In the genomic region with DNA sequence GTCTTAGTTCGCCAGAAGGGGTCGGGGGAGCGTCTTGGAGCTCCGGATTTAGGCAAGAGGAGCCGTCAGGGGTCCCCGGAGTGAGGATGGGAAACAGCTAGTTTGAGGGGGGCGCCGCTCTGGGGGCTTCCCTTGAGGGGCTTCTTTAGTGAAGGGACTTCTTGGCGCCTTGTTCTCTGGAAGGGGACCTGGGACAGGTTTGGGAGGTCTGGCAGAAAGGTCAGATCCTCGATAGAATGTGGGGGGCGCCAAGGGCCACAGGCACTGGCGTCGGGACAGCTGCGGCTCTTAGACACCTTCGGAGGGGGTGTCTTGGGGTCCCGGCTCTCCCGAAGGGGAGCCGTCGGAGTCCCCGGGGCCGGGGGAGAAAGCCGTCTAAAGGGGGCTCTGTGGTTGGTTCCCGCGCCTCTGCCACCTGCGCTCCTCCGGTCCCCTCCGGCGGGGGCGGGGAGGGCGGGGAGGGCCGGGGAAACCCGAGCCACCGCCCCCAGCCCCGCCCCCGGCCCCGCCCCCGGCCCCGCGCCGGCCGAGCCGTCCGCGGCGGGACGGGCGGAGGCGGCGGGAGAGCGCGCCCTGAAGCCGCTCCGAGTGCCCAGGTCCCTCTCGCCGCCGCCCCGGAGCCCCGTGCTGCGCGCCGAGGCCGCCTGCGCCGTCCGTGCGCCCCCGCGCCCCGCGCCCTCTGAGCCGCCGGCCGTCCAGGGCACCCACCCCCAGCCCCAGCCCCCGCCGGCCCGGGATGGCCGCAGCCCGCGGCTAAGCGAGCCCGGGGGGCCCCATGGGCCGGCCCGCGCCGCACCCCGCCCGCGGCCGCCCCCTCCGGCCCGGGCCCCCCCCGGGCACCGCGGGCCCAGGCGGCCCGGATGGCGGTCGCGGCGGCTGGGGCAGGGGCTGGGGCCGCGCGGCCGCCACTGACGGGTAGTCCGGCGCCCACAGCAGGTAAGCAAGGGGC, we compare ENCODE assay signal across 8 cellular contexts. TPM values are rescaled to one million over a fixed set of nuclear protein-coding genes. Genes with fewer than 3 reads are reported as not detected.
DNase-seq lines count a peak whose midpoint lies in the region; ATAC-seq, FAIRE-seq and TF ChIP-seq lines count a peak whose summit lies in the region.

A gene with protein sequence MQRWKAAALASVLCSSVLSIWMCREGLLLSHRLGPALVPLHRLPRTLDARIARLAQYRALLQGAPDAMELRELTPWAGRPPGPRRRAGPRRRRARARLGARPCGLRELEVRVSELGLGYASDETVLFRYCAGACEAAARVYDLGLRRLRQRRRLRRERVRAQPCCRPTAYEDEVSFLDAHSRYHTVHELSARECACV (plus strand): TSS at position 552 of the 949 bp plus-strand sequence. CDS start 19,099 bp downstream, outside the sequence.

- no peak within 1 kb of the TSS for H4K91ac ChIP-seq in H9 (ENCODE audit: insufficient read length, low read depth, low read length)

- no peak within 1 kb of the TSS for H3K4ac ChIP-seq in H9 (ENCODE audit: low read depth, low read length)

- H3K4me3 ChIP-seq in adipocyte (ENCODE audit: low read length) = peak within 1 kb of the TSS; percentile 69
- H3K4me3 ChIP-seq in keratinocyte (ENCODE audit: control insufficient read depth in 2 of 3, extremely low read depth in 1 of 3, insufficient read depth in 2 of 3, low read depth in 1 of 3, low read length in 3 of 3) = peak within 1 kb of the TSS in 1 of 3 experiments; percentile 48

- no peak within 1 kb of the TSS for H3K27ac ChIP-seq in H9 (ENCODE audit: insufficient read length, low read depth, low read length)
- H3K27ac ChIP-seq in keratinocyte (ENCODE audit: control insufficient read depth, insufficient read depth, low read length) = no peak within 1 kb of the TSS

- no peaks in the 10 kb centered on the region for H3K79me2 ChIP-seq in H9 (ENCODE audit: insufficient read depth, low read length)
- no peaks in the 10 kb centered on the region for H3K79me2 ChIP-seq in keratinocyte (ENCODE audit: control insufficient read depth, insufficient read depth, low read length)

- H2BK12ac ChIP-seq in H9 (ENCODE audit: insufficient read length, low read depth, low read length) = no peak within 1 kb of the TSS

- H2BK5ac ChIP-seq in H9 (ENCODE audit: insufficient read length, low read length) = no peak within 1 kb of the TSS

- H4K5ac ChIP-seq in H9 (ENCODE audit: insufficient read length, low read depth, low read length) = no peak within 1 kb of the TSS

- peaks cover 6% of the 10 kb centered on the region for H3K23me2 ChIP-seq in H9 (ENCODE audit: insufficient read length, low read depth, low read length, poor library complexity, severe bottlenecking)

- peaks cover 0 to 4% (median 0%) of the 10 kb centered on the region in 3 experiments; a peak in 2 of 7 replicates for H3K36me3 Mint-ChIP-seq in H9 (ENCODE audit: insufficient read depth in 1 of 3, low read depth in 3 of 3)

- H2BK15ac ChIP-seq in H9 (ENCODE audit: low read depth, low read length) = no peak within 1 kb of the TSS

- H3K9me3 Mint-ChIP-seq in H9 = peaks cover 0 to 4% of the 10 kb centered on the region in 2 experiments; a peak in 3 of 5 replicates

- H3K4me1 Mint-ChIP-seq in H9 = peaks cover 16 to 30% of the 10 kb centered on the region in 2 experiments

- no peak within 1 kb of the TSS for H4K8ac ChIP-seq in H9 (replicated peaks; ENCODE audit: insufficient read length, low read depth, low read length)

- no peak within 1 kb of the TSS for H3T11ph ChIP-seq in H9 (ENCODE audit: low read length)

- no peak within 1 kb of the TSS for H3K18ac ChIP-seq in H9 (ENCODE audit: insufficient read length, low read depth, low read length)

- H3K14ac ChIP-seq in H9 (ENCODE audit: insufficient read depth, low read length) = no peak within 1 kb of the TSS

- no peak within 1 kb of the TSS for H2BK120ac ChIP-seq in H9 (ENCODE audit: low read depth, low read length, poor library complexity, severe bottlenecking)

- no peak within 1 kb of the TSS for H2BK20ac ChIP-seq in H9 (ENCODE audit: low read depth, low read length, poor library complexity, severe bottlenecking)

- FAIRE-seq in keratinocyte (lab: Jason Lieb, UNC) = no peak

- H3K27ac Mint-ChIP-seq in H9 = peak within 1 kb of the TSS in 1 of 3 experiments; percentile 89; a peak in 2 of 7 replicates

- H3K36me3 ChIP-seq in adipocyte (ENCODE audit: control insufficient read depth, insufficient read depth, low read length, severe bottlenecking) (no peaks in the 10 kb centered on the region), keratinocyte (ENCODE audit: control insufficient read depth in 2 of 2, extremely low read depth in 1 of 2, insufficient read depth in 2 of 2, low read length in 2 of 2) (no peaks in the 10 kb centered on the region)

- dilution Hi-C loops in keratinocyte (cut with MboI; ENCODE audit: extremely low pct_ligation_motif_present, low sequenced_read_pairs) = no loop called here

- H3K79me1 ChIP-seq in H9 (ENCODE audit: insufficient read depth, low read depth, low read length, poor library complexity, severe bottlenecking) = no peaks in the 10 kb centered on the region

- DNase-seq in H9 = peak; percentile 67
- DNase-seq in RPMI8226 = peak; percentile 70
- peak; percentile 8 for DNase-seq in adipocyte (ENCODE audit: low read depth)
- DNase-seq in keratinocyte (ENCODE audit: low read depth, low spot score) = no peak
- peak; percentile 58 for DNase-seq in stimulated activated naive CD8-positive, alpha-beta T cell treated with anti-CD3 and anti-CD28 coated beads, Interleukin-15, Interleukin-2, amounts not matched to agents 100 U/mL and 50 U/mL, for 24 hours
- DNase-seq in GF-D8 (lab: John Stamatoyannopoulos, UW) = no peak
- no peak for DNase-seq in dedifferentiated amniotic fluid mesenchymal stem cell (ENCODE audit: extremely low spot score)

- TF ChIP-seq CTCF in H9 (conservative IDR thresholded peaks at IDR 0.05) = no peak
- TF ChIP-seq CTCF in keratinocyte (optimal IDR thresholded peaks at IDR 0.05 in 1 of 3, IDR thresholded peaks at IDR 0.05 in 1 of 3, conservative IDR thresholded peaks at IDR 0.05 in 1 of 3; ENCODE audit: extremely low read depth in 1 of 3, insufficient read depth in 2 of 3, low read length in 3 of 3) = no peak

- no peak within 1 kb of the TSS for H2AFZ ChIP-seq in H9 (ENCODE audit: low read length)
- no peak within 1 kb of the TSS for H2AFZ ChIP-seq in keratinocyte (ENCODE audit: control insufficient read depth, low read length)

- no peak within 1 kb of the TSS for H2AK5ac ChIP-seq in H9 (ENCODE audit: insufficient read length, low read length)

- no peak for ATAC-seq in stimulated activated naive CD8-positive, alpha-beta T cell treated with anti-CD3 and anti-CD28 coated beads, Interleukin-15, Interleukin-2, amounts not matched to agents 100 U/mL and 50 U/mL, for 24 hours
- ATAC-seq in HG03460 (IDR thresholded peaks at IDR 0.05; ENCODE audit: unreplicated experiment) = no peak

- H3K27me3 Mint-ChIP-seq in H9 (ENCODE audit: low read depth) = peaks cover 47% of the 10 kb centered on the region

- H3K9me3 ChIP-seq in H9 (ENCODE audit: control insufficient read depth, low read depth, low read length) = no peaks in the 10 kb centered on the region
- H3K9me3 ChIP-seq in adipocyte (ENCODE audit: control insufficient read depth, low read length) = no peaks in the 10 kb centered on the region
- no peaks in the 10 kb centered on the region for H3K9me3 ChIP-seq in keratinocyte (ENCODE audit: control insufficient read depth, low read depth, low read length)

- H3K23ac ChIP-seq in H9 (ENCODE audit: insufficient read length, low read depth, low read length) = no peak within 1 kb of the TSS

- no peak within 1 kb of the TSS for H3K56ac ChIP-seq in H9 (ENCODE audit: insufficient read length, low read depth, low read length)

- H3K4me1 ChIP-seq in H9 (ENCODE audit: insufficient read depth, low read length) (no peaks in the 10 kb centered on the region), adipocyte (ENCODE audit: control insufficient read depth, insufficient read depth, low read length) (peaks cover 23% of the 10 kb centered on the region), keratinocyte (ENCODE audit: control insufficient read depth, extremely low read depth, insufficient read depth, low read length) (peaks cover 7% of the 10 kb centered on the region)

- H3K27me3 ChIP-seq in H9 (ENCODE audit: insufficient read depth, low read length) (no peaks in the 10 kb centered on the region; the same call in 1 of the 2 replicates), adipocyte (replicated peaks; ENCODE audit: control insufficient read depth, insufficient read depth, low read length) (peaks cover 20% of the 10 kb centered on the region), keratinocyte (ENCODE audit: control insufficient read depth, extremely low read depth, insufficient read depth, low read length) (peaks cover 37% of the 10 kb centered on the region)

- H3K9ac ChIP-seq in H9 (ENCODE audit: extremely low read depth, insufficient read length, low read length) (no peak within 1 kb of the TSS), adipocyte (ENCODE audit: low read length) (no peak within 1 kb of the TSS), keratinocyte (ENCODE audit: control insufficient read depth, extremely low read depth, insufficient read depth, low read length) (no peak within 1 kb of the TSS)

- no peaks in the 10 kb centered on the region for H3K9me1 ChIP-seq in keratinocyte (ENCODE audit: control insufficient read depth, extremely low read depth, insufficient read depth, low read length)

- no CpG with 5 or more reads among the region's 107 CpGs for WGBS in H9 (ENCODE audit: extremely low coverage, insufficient read length, low lambda C conversion rate)

- peak within 1 kb of the TSS; percentile 65 to 84 for H3K4me3 Mint-ChIP-seq in H9

- H4K20me1 ChIP-seq in H9 (ENCODE audit: control insufficient read depth, insufficient read depth, insufficient read length) = no peaks in the 10 kb centered on the region
- H4K20me1 ChIP-seq in keratinocyte (ENCODE audit: control insufficient read depth, extremely low read depth, insufficient read depth, low read length) = peaks cover 2% of the 10 kb centered on the region

- H3K4me2 ChIP-seq in H9 (ENCODE audit: insufficient read depth, insufficient read length, low read length) (peak within 1 kb of the TSS; percentile 31), keratinocyte (ENCODE audit: control insufficient read depth, extremely low read depth, insufficient read depth, low read depth, low read length) (peak within 1 kb of the TSS; percentile 85)

RNA-seq across cellular contexts. Expression of the gene that starts here (rescaled TPM):
- 4.5 and 4.6 TPM in 2 replicates for total RNA-seq in H9 (2021)
- polyA plus RNA-seq in keratinocyte = not detected in 3 replicates
- not detected for polyA plus RNA-seq in keratinocyte (2011; ENCODE audit: low read depth)
- not detected in 2 replicates for polyA plus RNA-seq in keratinocyte (2011; cell fraction: cytosol; rRNA removed)
- not detected in 2 replicates for polyA plus RNA-seq in keratinocyte (2011; cell fraction: nucleus; rRNA removed)
- polyA plus RNA-seq in keratinocyte (2012; ENCODE audit: low replicate concordance) = not detected in 2 replicates
- not detected in 3 replicates for polyA minus RNA-seq in keratinocyte
- polyA minus RNA-seq in keratinocyte (2011; cell fraction: cytosol; rRNA and poly(A)+ RNA removed) = not detected
- polyA minus RNA-seq in keratinocyte (2011; cell fraction: nucleus; rRNA and poly(A)+ RNA removed) = not detected in 2 replicates

Comparison
In these comparisons a context has a peak if more than half of its experiments do, and no peak if none do; other contexts are left out.
1. DNase-seq: peak in H9 (single experiment), RPMI8226 (single experiment), adipocyte (single experiment) and stimulated activated naive CD8-positive, alpha-beta T cell treated with anti-CD3 and anti-CD28 coated beads, Interleukin-15, Interleukin-2, amounts not matched to agents 100 U/mL and 50 U/mL, for 24 hours (single experiment); none in keratinocyte (single experiment), GF-D8 (single experiment) and dedifferentiated amniotic fluid mesenchymal stem cell (single experiment).